19 cellular contexts compared by ENCODE assay signal in the genomic region with DNA sequence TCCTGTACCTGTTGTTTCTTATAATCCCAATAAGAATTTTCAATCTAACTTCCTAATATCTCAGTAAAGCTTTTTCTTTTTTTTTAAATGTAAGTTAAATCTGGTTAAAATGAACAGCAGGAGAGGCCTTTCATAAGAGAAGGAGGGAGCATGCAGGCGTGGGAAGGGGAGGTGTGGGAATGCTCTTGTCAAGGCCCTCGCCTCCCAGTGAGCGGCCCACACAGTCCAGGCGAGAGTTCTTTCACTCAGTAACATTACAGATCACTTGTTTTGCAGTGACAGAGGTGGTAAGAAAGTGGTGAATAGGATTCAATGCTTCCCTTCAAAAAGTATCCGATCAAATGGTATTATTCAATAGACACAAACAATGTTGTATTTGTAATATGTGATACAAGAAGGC.
"Had no signal": no experiment of that assay in that cellular context is flagged by ENCODE, and none has a peak within 500 bp of the region (broad histone marks: within the 10 kb centered on the region; RNA-seq: fewer than 3 reads in every experiment).

No MANE protein-coding gene starts in this region.

- DNase-seq: colonic mucosa; effector CD4-positive, alpha-beta T cell; endodermal cell; erythroblast; foreskin keratinocyte; hypothalamus; kidney glomerular epithelial cell; mesendoderm; naive thymus-derived CD4-positive, alpha-beta T cell; right lobe of liver; stimulated activated CD4-positive, alpha-beta T cell treated with anti-CD3 and anti-CD28 coated beads, Interleukin-4, amount 100 ng/mL, for 1 hour; stimulated activated CD8-positive, alpha-beta memory T cell treated with anti-CD3 and anti-CD28 coated beads, Interleukin-4, amount 100 ng/mL, for 48 hours; stimulated activated naive CD8-positive, alpha-beta T cell treated with anti-CD3 and anti-CD28 coated beads, Interleukin-15, amount 100 ng/mL, for 72 hours; testis; transverse colon had no signal

- H3K4me3 ChIP-seq: cardiac muscle cell, colonic mucosa, lung, right lobe of liver, testis, transverse colon had no signal

- H3K27ac Mint-ChIP-seq: endodermal cell; naive thymus-derived CD4-positive, alpha-beta T cell; stimulated activated effector memory CD8-positive, alpha-beta T cell treated with anti-CD3 and anti-CD28 coated beads, Interleukin-12 subunit alpha, Interleukin-12 subunit beta, amount 100 ng/mL, for 72 hours; stimulated activated naive CD8-positive, alpha-beta T cell treated with anti-CD3 and anti-CD28 coated beads, Interleukin-15, amount 100 ng/mL, for 72 hours had no signal

- H3K4me1 ChIP-seq: colonic mucosa, foreskin keratinocyte, right lobe of liver, testis, transverse colon had no signal

- H3K27me3 Mint-ChIP-seq: stimulated activated naive CD8-positive, alpha-beta T cell treated with anti-CD3 and anti-CD28 coated beads, Interleukin-15, amount 100 ng/mL, for 72 hours had no signal

- H3K9me3 ChIP-seq: colonic mucosa, right lobe of liver, testis had no signal

- H3K36me3 ChIP-seq: cardiac muscle cell, colonic mucosa, right lobe of liver, transverse colon had no signal

- H3K27me3 ChIP-seq: cardiac muscle cell, colonic mucosa, foreskin keratinocyte, right lobe of liver, testis, transverse colon had no signal

- H3K4me3 Mint-ChIP-seq: endodermal cell; naive thymus-derived CD4-positive, alpha-beta T cell; stimulated activated effector memory CD8-positive, alpha-beta T cell treated with anti-CD3 and anti-CD28 coated beads, Interleukin-12 subunit alpha, Interleukin-12 subunit beta, amount 100 ng/mL, for 72 hours; stimulated activated naive CD8-positive, alpha-beta T cell treated with anti-CD3 and anti-CD28 coated beads, Interleukin-15, amount 100 ng/mL, for 72 hours had no signal

- H3K36me3 Mint-ChIP-seq: stimulated activated effector memory CD8-positive, alpha-beta T cell treated with anti-CD3 and anti-CD28 coated beads, Interleukin-12 subunit alpha, Interleukin-12 subunit beta, amount 100 ng/mL, for 72 hours had no signal

- H3K27ac ChIP-seq: cardiac muscle cell, colonic mucosa, foreskin keratinocyte, right lobe of liver, testis, transverse colon had no signal

- ATAC-seq: foreskin keratinocyte; left lobe of liver; naive thymus-derived CD4-positive, alpha-beta T cell; right lobe of liver; stimulated activated effector memory CD8-positive, alpha-beta T cell treated with anti-CD3 and anti-CD28 coated beads, Interleukin-12 subunit alpha, Interleukin-12 subunit beta, amount 100 ng/mL, for 72 hours; stimulated activated naive CD8-positive, alpha-beta T cell treated with anti-CD3 and anti-CD28 coated beads, Interleukin-15, amount 100 ng/mL, for 72 hours had no signal

- H3K4me1 Mint-ChIP-seq: endodermal cell; naive thymus-derived CD4-positive, alpha-beta T cell; stimulated activated effector memory CD8-positive, alpha-beta T cell treated with anti-CD3 and anti-CD28 coated beads, Interleukin-12 subunit alpha, Interleukin-12 subunit beta, amount 100 ng/mL, for 72 hours; stimulated activated naive CD8-positive, alpha-beta T cell treated with anti-CD3 and anti-CD28 coated beads, Interleukin-15, amount 100 ng/mL, for 72 hours had no signal
